In the genomic region with DNA sequence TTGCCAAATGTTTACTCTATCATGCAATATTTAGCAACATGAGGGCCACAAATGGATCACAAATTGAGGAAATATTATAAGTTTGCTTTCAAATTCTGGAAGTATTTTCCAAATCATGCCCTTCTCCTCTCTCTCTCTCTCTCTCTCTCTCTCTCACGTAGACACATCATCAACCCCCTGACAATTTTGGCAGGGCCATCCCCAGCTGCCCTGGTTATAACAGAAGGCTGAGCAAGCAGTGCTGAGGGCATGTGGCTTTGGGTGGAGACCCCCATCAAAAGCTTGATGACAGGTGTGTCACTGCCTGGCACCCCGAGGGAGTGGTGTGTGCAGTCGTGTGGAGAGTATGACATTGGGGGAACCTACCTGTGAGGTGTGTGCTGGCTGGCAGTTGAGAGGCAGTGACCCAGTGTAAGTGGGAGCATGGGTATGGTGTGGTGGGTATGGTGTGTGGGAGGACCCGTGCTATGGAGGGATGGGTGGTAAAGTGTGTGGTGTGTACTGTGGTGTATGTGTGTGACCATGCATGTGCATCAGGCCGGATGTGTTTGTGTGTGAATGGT, we compare ENCODE assay signal across 17 cellular contexts.
"Had no signal": no experiment of that assay in that cellular context is flagged by ENCODE, and none has a peak within 500 bp of the region (broad histone marks: within the 10 kb centered on the region; RNA-seq: fewer than 3 reads in every experiment).

No MANE protein-coding gene starts in this region.

- H3K9me3 ChIP-seq: gastrocnemius medialis, heart right ventricle, neutrophil, testis, vagina had no signal

- H3K27me3 ChIP-seq: gastrocnemius medialis, heart right ventricle, neutrophil, testis, vagina had no signal

- H3K9me3 Mint-ChIP-seq: central memory CD8-positive, alpha-beta T cell; nephron; stimulated activated naive CD8-positive, alpha-beta T cell treated with anti-CD3 and anti-CD28 coated beads, Interleukin-15, Interleukin-2, amounts not matched to agents 100 ng/mL and 50 ng/mL, for 24 hours; type B pancreatic cell had no signal

- H3K36me3 Mint-ChIP-seq: type B pancreatic cell had no signal

- H3K4me1 ChIP-seq: testis, vagina had no signal

- H3K4me3 ChIP-seq: gastrocnemius medialis, heart right ventricle, testis, vagina had no signal

- H3K4me3 Mint-ChIP-seq: central memory CD8-positive, alpha-beta T cell; nephron; stimulated activated naive CD8-positive, alpha-beta T cell treated with anti-CD3 and anti-CD28 coated beads, Interleukin-15, Interleukin-2, amounts not matched to agents 100 ng/mL and 50 ng/mL, for 24 hours; type B pancreatic cell had no signal

- ATAC-seq: esophagus mucosa had no signal

- H3K4me1 Mint-ChIP-seq: central memory CD8-positive, alpha-beta T cell had no signal

- H3K27ac ChIP-seq: gastrocnemius medialis, neutrophil, testis, vagina had no signal

- DNase-seq: effector memory CD4-positive, alpha-beta T cell; kidney glomerular epithelial cell; mammary epithelial cell; posterior cingulate gyrus; small intestine; stimulated activated CD4-positive, alpha-beta T cell treated with anti-CD3 and anti-CD28 coated beads, Interleukin-12 subunit alpha, Interleukin-12 subunit beta, amount 100 ng/mL, for 4 hours; stimulated activated CD4-positive, alpha-beta T cell treated with anti-CD3 and anti-CD28 coated beads, Interleukin-2, amount 100 ng/mL, for 48 hours; testis had no signal

- H3K36me3 ChIP-seq: gastrocnemius medialis, heart right ventricle, neutrophil, vagina had no signal

- H3K27ac Mint-ChIP-seq: nephron; stimulated activated naive CD8-positive, alpha-beta T cell treated with anti-CD3 and anti-CD28 coated beads, Interleukin-15, Interleukin-2, amounts not matched to agents 100 ng/mL and 50 ng/mL, for 24 hours; type B pancreatic cell had no signal
